In genomic region chr5:148687427-148687826, GRCh38 we compare ENCODE assay signal across 9 cellular contexts. TPM values are rescaled to one million over a fixed set of nuclear protein-coding genes. Genes with fewer than 3 reads are reported as not detected.
A peak's percentile ranks its signal among the peaks of the same experiment; 100 is the strongest.
DNase-seq lines count a peak whose midpoint lies in the region; ATAC-seq and TF ChIP-seq lines count a peak whose summit lies in the region.
"Had no signal": no experiment of that assay in that cellular context is flagged by ENCODE, and none has a peak within 500 bp of the region (broad histone marks: within the 10 kb centered on the region; RNA-seq: fewer than 3 reads in every experiment).

No MANE protein-coding gene starts in this region.

- H3K27ac ChIP-seq in OCI-LY3 (ENCODE audit: low read length) (no peak overlapping the region), psoas muscle (no peak overlapping the region)

- WGBS in psoas muscle, 3 donors = 43 to 54% (median 45%) methylated on average over 3 of the region's 3 CpGs

- H3K4me3 ChIP-seq in AG09309 (ENCODE audit: control insufficient read depth, low read depth, low read length) = no peak overlapping the region
- H3K4me3 ChIP-seq in OCI-LY3 (ENCODE audit: low read length) = no peak overlapping the region
- H3K4me3 ChIP-seq in fibroblast of the aortic adventitia (ENCODE audit: low read depth, low read length) = no peak overlapping the region
- no peak overlapping the region for H3K4me3 ChIP-seq in psoas muscle

- H3K27me3 ChIP-seq in OCI-LY3 (ENCODE audit: low read depth, low read length) (no peaks in the 10 kb centered on the region), psoas muscle (ENCODE audit: insufficient read depth in 3 of 3, low read length in 2 of 3) (no peaks in the 10 kb centered on the region)

- intact Hi-C loops in psoas muscle (cut with DNase I) = no loop called here

- H3K4me1 ChIP-seq in OCI-LY3 (ENCODE audit: low read length) = no peaks in the 10 kb centered on the region; the same call in 1 of the 2 replicates
- no peaks in the 10 kb centered on the region for H3K4me1 ChIP-seq in psoas muscle

- H3K4me2 ChIP-seq in OCI-LY3 (ENCODE audit: low read length) = no peak overlapping the region

- H4K20me1 ChIP-seq in OCI-LY3 (ENCODE audit: insufficient read depth, low read length) = no peaks in the 10 kb centered on the region

- H3K9ac ChIP-seq in OCI-LY3 (ENCODE audit: low read length) = no peak overlapping the region

- ATAC-seq in GM18868 (IDR thresholded peaks at IDR 0.05; ENCODE audit: unreplicated experiment) = peak; percentile 98
- peak; percentile 95 for ATAC-seq in HG03025 (IDR thresholded peaks at IDR 0.05; ENCODE audit: low FRiP score, unreplicated experiment)
- ATAC-seq in psoas muscle = no peak

- H3K79me2 ChIP-seq in OCI-LY3 (ENCODE audit: low read length) = no peaks in the 10 kb centered on the region

- DNase-seq in AG09309 (ENCODE audit: low read depth) (no peak), fibroblast of the aortic adventitia (ENCODE audit: low read depth) (no peak), COLO668 (lab: John Stamatoyannopoulos, UW; ENCODE audit: unreplicated experiment) (no peak), psoas muscle (no peak), G401 (ENCODE audit: low spot score) (no peak)

- no peak overlapping the region for H2AFZ ChIP-seq in OCI-LY3 (ENCODE audit: low read depth, low read length)

- H3K36me3 ChIP-seq in OCI-LY3 (replicated peaks; ENCODE audit: low read depth, low read length) = no peaks in the 10 kb centered on the region
- H3K36me3 ChIP-seq in psoas muscle (ENCODE audit: insufficient read depth in 1 of 2, low read depth in 1 of 2) = no peaks in the 10 kb centered on the region

- in situ Hi-C loops in G401 (cut with HindIII; ENCODE audit: low sequenced_read_pairs) = no loop called here

- peak; percentile 42 for TF ChIP-seq CTCF in AG09309 (IDR thresholded peaks at IDR 0.05; ENCODE audit: control insufficient read depth, insufficient read depth, low read depth, low read length, missing control alignments)
- TF ChIP-seq CTCF in OCI-LY3 (IDR thresholded peaks at IDR 0.05; ENCODE audit: low read depth, low read length) = peak; percentile 67
- TF ChIP-seq CTCF in fibroblast of the aortic adventitia (IDR thresholded peaks at IDR 0.05; ENCODE audit: insufficient read depth, low read length) = peak; percentile 26
- no peak for TF ChIP-seq CTCF in psoas muscle (IDR thresholded peaks at IDR 0.05)

- H3K9me3 ChIP-seq in OCI-LY3 (ENCODE audit: insufficient read depth, low read length) = no peaks in the 10 kb centered on the region
- peaks cover 15% of the 10 kb centered on the region for H3K9me3 ChIP-seq in psoas muscle

RNA-seq across cellular contexts. Expression of gene HTR4, which starts 33.1 kb away (rescaled TPM):
- total RNA-seq in fibroblast of the aortic adventitia (ENCODE audit: low replicate concordance) (0.18 TPM in 1 of 2 replicates, not detected in the other), psoas muscle (under 1 TPM in 3 of 4 donors, not detected in 1; 0.10 to 0.46 (median 0.24) TPM)
- polyA plus RNA-seq in psoas muscle = under 1 TPM in 1 of 3 donors, not detected in 2; 0.01 TPM
- total RNA-seq in G401 (2014; rRNA removed; shearing (Covaris generic)) = not detected in 2 replicates
- polyA plus RNA-seq: IgD-negative memory B cell had no signal

Comparison
In these comparisons a context has a peak if more than half of its experiments do, and no peak if none do; other contexts are left out.
1. ATAC-seq: peak in GM18868 (single experiment) and HG03025 (single experiment); none in psoas muscle (0 of 4).